ENCODE assay signal across 8 cellular contexts in the genomic region with DNA sequence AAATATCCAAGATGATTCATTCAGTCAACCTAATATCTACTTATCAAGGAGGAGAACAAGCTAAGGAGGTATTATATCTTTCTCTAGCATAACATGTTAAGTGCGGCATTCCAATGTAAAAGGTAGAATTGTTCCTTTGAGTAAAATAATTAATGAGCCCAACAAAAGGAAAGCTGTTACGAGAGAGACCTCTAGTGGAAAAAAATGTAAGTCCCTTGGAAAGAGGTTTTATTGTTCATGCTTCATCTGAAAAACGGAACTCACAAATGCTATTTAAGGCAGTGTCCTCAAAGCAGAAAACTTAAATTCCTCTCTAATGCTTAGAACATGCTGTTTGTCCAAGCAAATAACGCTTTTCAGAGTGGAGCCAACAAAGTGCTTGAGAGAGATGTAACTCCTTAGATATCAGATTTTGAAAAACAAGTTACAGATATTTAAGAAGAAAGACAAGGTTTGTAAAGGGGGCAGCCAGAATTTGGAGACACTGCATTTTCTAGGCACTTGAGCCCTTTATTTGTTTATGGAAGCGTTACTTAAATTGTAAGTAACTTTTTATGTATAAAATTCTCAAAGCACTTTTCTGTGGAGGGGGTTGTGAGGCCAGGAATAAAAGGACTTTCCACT.
A peak's percentile ranks its signal among the peaks of the same experiment; 100 is the strongest.
DNase-seq lines count a peak whose midpoint lies in the region; ATAC-seq and TF ChIP-seq lines count a peak whose summit lies in the region.
"Had no signal": no experiment of that assay in that cellular context is flagged by ENCODE, and none has a peak within 500 bp of the region (broad histone marks: within the 10 kb centered on the region; RNA-seq: fewer than 3 reads in every experiment).

No MANE protein-coding gene starts in this region.

- ATAC-seq in HG02759 (IDR thresholded peaks at IDR 0.05; ENCODE audit: unreplicated experiment) (peak; percentile 78), HG02623 (IDR thresholded peaks at IDR 0.05; ENCODE audit: unreplicated experiment) (no peak)

- no peak overlapping the region for H4K5ac ChIP-seq in mesendoderm (ENCODE audit: low read length)

- H3K9me3 ChIP-seq in breast epithelium = no peaks in the 10 kb centered on the region

- H3K27me3 ChIP-seq in GM06990 (replicated peaks; ENCODE audit: control insufficient read depth, insufficient read depth, low read length) (no peaks in the 10 kb centered on the region), breast epithelium (no peaks in the 10 kb centered on the region), mesendoderm (ENCODE audit: insufficient read depth, low read length, poor library complexity) (no peaks in the 10 kb centered on the region)

- no peak overlapping the region for H3K56ac ChIP-seq in mesendoderm (ENCODE audit: low read length)

- peak; percentile 49 for TF ChIP-seq CTCF in GM06990 (IDR thresholded peaks at IDR 0.05; ENCODE audit: insufficient read depth, low read length, poor library complexity, severe bottlenecking)
- peak in 2 of 3 donors; percentile 22 to 46 for TF ChIP-seq CTCF in breast epithelium (IDR thresholded peaks at IDR 0.05)

- no peak overlapping the region for H3K23ac ChIP-seq in mesendoderm (ENCODE audit: low read length)

- no peak overlapping the region for H3K4me3 ChIP-seq in GM06990 (replicated peaks; ENCODE audit: low read depth, low read length)
- no peak overlapping the region for H3K4me3 ChIP-seq in breast epithelium
- no peak overlapping the region for H3K4me3 ChIP-seq in mesendoderm (ENCODE audit: low read length)

- no peak overlapping the region for H2AK5ac ChIP-seq in mesendoderm (ENCODE audit: low read length)

- H3K79me1 ChIP-seq in mesendoderm (ENCODE audit: low read length) = no peaks in the 10 kb centered on the region

- DNase-seq in GM06990 (ENCODE audit: extremely low read depth, insufficient read length) (no peak), NCI-H524 treated with DMSO at 0.1 percent for 48 hours (lab: John Stamatoyannopoulos, UW) (peak; percentile 8), breast epithelium (ENCODE audit: low spot score in 2 of 2) (no peak), mesendoderm (peak; percentile 47)
- DNase-seq in stimulated activated CD4-positive, alpha-beta T cell treated with anti-CD3 and anti-CD28 coated beads, Interleukin-4, amount 100 ng/mL, for 24 hours = no peak
- DNase-seq: activated naive CD8-positive, alpha-beta T cell treated with anti-CD3 and anti-CD28 coated beads, Interleukin-2, amount 10 ng/mL, durations not matched to agents 7 days and 5 days had no signal

- H3K4me1 ChIP-seq in breast epithelium (no peaks in the 10 kb centered on the region), mesendoderm (ENCODE audit: control insufficient read depth, low read depth, low read length) (no peaks in the 10 kb centered on the region)

- intact Hi-C loops in breast epithelium (cut with DNase I; ENCODE audit: low total_unique reads) = no loop called here

- no peak overlapping the region for H3K4me2 ChIP-seq in mesendoderm (ENCODE audit: low read length)

- H3K79me2 ChIP-seq in mesendoderm (ENCODE audit: control insufficient read depth, insufficient read depth, low read length) = no peaks in the 10 kb centered on the region

- no CpG with 5 or more reads among the region's 5 CpGs for WGBS in mesendoderm (ENCODE audit: extremely low coverage, insufficient coverage, low lambda C conversion rate)

- no peak overlapping the region for H4K8ac ChIP-seq in mesendoderm (ENCODE audit: low read depth, low read length)

- no peak overlapping the region for H3K18ac ChIP-seq in mesendoderm (ENCODE audit: low read length)

- H2BK120ac ChIP-seq in mesendoderm (ENCODE audit: low read depth, low read length) = no peak overlapping the region

- no peak overlapping the region for H2BK15ac ChIP-seq in mesendoderm (replicated peaks; ENCODE audit: low read depth)

- H2BK5ac ChIP-seq in mesendoderm (ENCODE audit: low read length) = no peak overlapping the region

- TF ChIP-seq POLR2A in breast epithelium (IDR thresholded peaks at IDR 0.05) = no peak

- H3K27ac ChIP-seq in breast epithelium = no peak overlapping the region
- no peak overlapping the region for H3K27ac ChIP-seq in mesendoderm (ENCODE audit: low read depth, low read length)

- H3K9ac ChIP-seq in mesendoderm (ENCODE audit: low read length) = no peak overlapping the region

- no peaks in the 10 kb centered on the region for H3K36me3 ChIP-seq in GM06990 (ENCODE audit: control insufficient read depth, insufficient read depth, low read length)
- H3K36me3 ChIP-seq in breast epithelium = no peaks in the 10 kb centered on the region
- no peaks in the 10 kb centered on the region for H3K36me3 ChIP-seq in mesendoderm (ENCODE audit: control insufficient read depth, insufficient read depth, low read length)

- H3K4ac ChIP-seq in mesendoderm (ENCODE audit: low read depth, low read length) = no peak overlapping the region

Comparison
In these comparisons a context has a peak if more than half of its experiments do, and no peak if none do; other contexts are left out.
1. DNase-seq: peak in NCI-H524 treated with DMSO at 0.1 percent for 48 hours (single experiment) and mesendoderm (single experiment); none in GM06990 (single experiment), breast epithelium (0 of 2) and stimulated activated CD4-positive, alpha-beta T cell treated with anti-CD3 and anti-CD28 coated beads, Interleukin-4, amount 100 ng/mL, for 24 hours (single experiment).